In the genomic region with DNA sequence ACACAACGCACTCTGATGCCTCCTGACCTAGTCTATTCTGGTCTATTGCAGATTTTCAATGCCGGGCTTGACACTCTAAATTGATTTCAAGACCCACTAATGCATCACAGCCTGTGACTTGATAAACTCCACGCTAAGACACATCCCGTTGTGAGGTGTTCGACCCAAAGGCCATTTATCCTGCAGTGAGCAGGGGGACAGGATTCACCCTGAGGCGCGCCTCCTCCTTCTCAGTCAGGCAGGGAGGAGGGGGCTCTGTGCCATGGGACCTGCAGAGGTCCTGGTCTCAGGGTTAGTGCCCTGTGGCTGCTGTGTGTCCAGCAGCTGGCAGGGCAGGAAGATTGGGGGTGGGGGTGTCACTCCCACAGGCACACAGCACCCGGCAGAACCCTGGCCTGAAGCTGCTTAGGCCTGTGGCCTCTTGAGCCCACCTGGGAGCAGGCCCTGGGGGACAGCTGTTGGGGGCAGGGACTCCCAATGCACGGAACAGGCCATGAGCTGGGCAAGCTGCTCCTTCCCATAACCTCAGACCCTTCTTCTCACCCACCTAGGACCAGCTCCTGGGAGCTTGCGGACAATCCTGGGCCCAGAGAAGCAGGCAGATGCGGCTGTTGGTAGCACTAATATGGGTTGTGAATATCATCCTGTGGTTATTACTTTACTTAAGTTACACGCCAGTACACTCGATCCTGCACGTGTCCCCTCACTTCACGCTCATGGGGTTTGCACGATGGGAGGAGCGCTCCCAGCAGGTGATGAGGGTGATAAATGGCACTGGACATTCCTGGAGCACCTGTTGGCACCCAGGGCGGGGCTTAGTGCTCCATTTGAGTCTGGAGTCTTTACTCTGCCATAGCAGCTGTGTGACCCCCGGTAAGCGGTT, we compare ENCODE assay signal across 15 cellular contexts.
DNase-seq lines count a peak whose midpoint lies in the region; ATAC-seq and TF ChIP-seq lines count a peak whose summit lies in the region.
"Had no signal": no experiment of that assay in that cellular context is flagged by ENCODE, and none has a peak within 500 bp of the region (broad histone marks: within the 10 kb centered on the region; RNA-seq: fewer than 3 reads in every experiment).

No MANE protein-coding gene starts in this region.

- H3K4me3 ChIP-seq in right atrium auricular region (no peak overlapping the region), heart right ventricle (no peak overlapping the region), coronary artery (no peak overlapping the region), neural progenitor cell (no peak overlapping the region), stomach (no peak overlapping the region), mucosa of descending colon (no peak overlapping the region), hepatocyte (no peak overlapping the region), psoas muscle (no peak overlapping the region)
- H3K4me3 ChIP-seq: GM12878, GM23338 had no signal

- no peaks in the 10 kb centered on the region for H3K36me3 Mint-ChIP-seq in neural progenitor cell

- H3K4me3 Mint-ChIP-seq in neural progenitor cell: no peak overlapping the region
- H3K4me3 Mint-ChIP-seq: CD4-positive, alpha-beta T cell; GM23338; H9 had no signal

- TF ChIP-seq POLR2A in stomach (IDR thresholded peaks at IDR 0.05): no peak

- no peak overlapping the region for H3K9ac ChIP-seq in neural progenitor cell

- H3K9me2 ChIP-seq in hepatocyte (replicated peaks; ENCODE audit: insufficient read depth): no peaks in the 10 kb centered on the region

- H3K27ac ChIP-seq in right atrium auricular region (no peak overlapping the region), heart right ventricle (no peak overlapping the region), coronary artery (no peak overlapping the region), neural progenitor cell (no peak overlapping the region), stomach (no peak overlapping the region), hepatocyte (no peak overlapping the region), psoas muscle (no peak overlapping the region)

- intact Hi-C loops in heart right ventricle (cut with DNase I) (no loop called here), stomach (cut with DNase I; ENCODE audit: low total_unique reads) (no loop called here), mucosa of descending colon (cut with DNase I, micrococcal nuclease) (no loop called here), psoas muscle (cut with DNase I) (no loop called here)

- no peak overlapping the region for H3K4me2 ChIP-seq in neural progenitor cell
- H3K4me2 ChIP-seq in hepatocyte: no peak overlapping the region
- H3K4me2 ChIP-seq: GM23338 had no signal

- ATAC-seq in heart right ventricle (no peak), mucosa of descending colon (no peak), psoas muscle (no peak)
- ATAC-seq: GM12878, GM23338 had no signal

- 86% methylated on average over 20 of the region's 20 CpGs for WGBS in heart right ventricle, 2 donors
- WGBS in stomach, 5 donors: 80 to 83% (median 82%) methylated on average over 18 to 20 of the region's 20 CpGs
- 90% methylated on average over 20 of the region's 20 CpGs for WGBS in hepatocyte (ENCODE audit: low lambda C conversion rate, missing lambda C conversion rate)
- WGBS in psoas muscle, 3 donors: 63 to 75% (median 65%) methylated on average over 20 of the region's 20 CpGs

- peaks cover 11% of the 10 kb centered on the region for H3K27me3 Mint-ChIP-seq in neural progenitor cell (ENCODE audit: insufficient read depth, low read depth)

- peak overlapping the region; percentile 10 for H3K27ac Mint-ChIP-seq in neural progenitor cell
- H3K27ac Mint-ChIP-seq: CD4-positive, alpha-beta T cell had no signal

- TF ChIP-seq EP300 in stomach (IDR thresholded peaks at IDR 0.05): no peak

- H3K4me1 ChIP-seq in right atrium auricular region (peaks cover 0 to 6% of the 10 kb centered on the region in 2 donors), heart right ventricle (no peaks in the 10 kb centered on the region), neural progenitor cell (peaks cover 12% of the 10 kb centered on the region), stomach (no peaks in the 10 kb centered on the region), mucosa of descending colon (ENCODE audit: low read depth) (no peaks in the 10 kb centered on the region), hepatocyte (ENCODE audit: insufficient read depth) (no peaks in the 10 kb centered on the region), psoas muscle (no peaks in the 10 kb centered on the region)

- H3K9me3 Mint-ChIP-seq in neural progenitor cell: peaks cover 3% of the 10 kb centered on the region
- H3K9me3 Mint-ChIP-seq: CD4-positive, alpha-beta T cell; GM23338; H9 had no signal

- H2AFZ ChIP-seq in neural progenitor cell (replicated peaks) (no peak overlapping the region), hepatocyte (no peak overlapping the region)
- H2AFZ ChIP-seq: GM23338 had no signal

- H3K4me1 Mint-ChIP-seq in neural progenitor cell: peaks cover 37% of the 10 kb centered on the region
- H3K4me1 Mint-ChIP-seq: GM23338 had no signal

- H3K36me3 ChIP-seq in right atrium auricular region (no peaks in the 10 kb centered on the region), heart right ventricle (no peaks in the 10 kb centered on the region), neural progenitor cell (no peaks in the 10 kb centered on the region), stomach (no peaks in the 10 kb centered on the region), mucosa of descending colon (ENCODE audit: low read depth) (no peaks in the 10 kb centered on the region), hepatocyte (replicated peaks; ENCODE audit: insufficient read depth, low read depth) (no peaks in the 10 kb centered on the region), psoas muscle (ENCODE audit: insufficient read depth in 1 of 2, low read depth in 1 of 2) (no peaks in the 10 kb centered on the region)

- H3K27me3 ChIP-seq in right atrium auricular region: no peaks in the 10 kb centered on the region
- peaks cover 0 to 34% (median 7%) of the 10 kb centered on the region in 7 donors for H3K27me3 ChIP-seq in heart right ventricle
- H3K27me3 ChIP-seq in neural progenitor cell: no peaks in the 10 kb centered on the region
- H3K27me3 ChIP-seq in stomach: peaks cover 0 to 46% (median 0%) of the 10 kb centered on the region in 3 donors
- no peaks in the 10 kb centered on the region for H3K27me3 ChIP-seq in hepatocyte
- H3K27me3 ChIP-seq in psoas muscle (ENCODE audit: insufficient read depth in 3 of 3, low read length in 2 of 3): peaks cover 0 to 11% (median 7%) of the 10 kb centered on the region in 3 donors

- no peaks in the 10 kb centered on the region for H4K20me1 ChIP-seq in neural progenitor cell (ENCODE audit: low read depth)
- no peaks in the 10 kb centered on the region for H4K20me1 ChIP-seq in hepatocyte (ENCODE audit: insufficient read depth, poor library complexity, severe bottlenecking)

- no peaks in the 10 kb centered on the region for H3K79me2 ChIP-seq in neural progenitor cell (ENCODE audit: low read depth)
- H3K79me2 ChIP-seq in hepatocyte: no peaks in the 10 kb centered on the region

- H3K9me3 ChIP-seq in right atrium auricular region (no peaks in the 10 kb centered on the region), heart right ventricle (no peaks in the 10 kb centered on the region), neural progenitor cell (ENCODE audit: low read depth) (no peaks in the 10 kb centered on the region), stomach (no peaks in the 10 kb centered on the region), mucosa of descending colon (no peaks in the 10 kb centered on the region), hepatocyte (ENCODE audit: low read depth) (no peaks in the 10 kb centered on the region), psoas muscle (no peaks in the 10 kb centered on the region)

- no peaks in the 10 kb centered on the region for H3F3A ChIP-seq in neural progenitor cell (ENCODE audit: low read depth)

- DNase-seq in right atrium auricular region (ENCODE audit: low spot score) (peak; percentile 30), heart right ventricle (no peak), coronary artery (ENCODE audit: low spot score) (peak; percentile 45), neural progenitor cell (ENCODE audit: low spot score) (no peak), stomach (peak; percentile 11), mucosa of descending colon (no peak), hepatocyte (ENCODE audit: low spot score) (no peak), psoas muscle (no peak)
- DNase-seq: ACHN, C1 segment of cervical spinal cord, DMS79, H9 had no signal

- no peak for TF ChIP-seq CTCF in right atrium auricular region (IDR thresholded peaks at IDR 0.05)
- no peak for TF ChIP-seq CTCF in heart right ventricle (IDR thresholded peaks at IDR 0.05)
- TF ChIP-seq CTCF in coronary artery (IDR thresholded peaks at IDR 0.05): no peak
- no peak for TF ChIP-seq CTCF in neural progenitor cell (IDR thresholded peaks at IDR 0.05)
- no peak for TF ChIP-seq CTCF in stomach (IDR thresholded peaks at IDR 0.05)
- TF ChIP-seq CTCF in mucosa of descending colon (IDR thresholded peaks at IDR 0.05): no peak
- no peak for TF ChIP-seq CTCF in hepatocyte (IDR thresholded peaks at IDR 0.05; ENCODE audit: poor library complexity)
- TF ChIP-seq CTCF in psoas muscle (IDR thresholded peaks at IDR 0.05): no peak

Comparison
In these comparisons a context has a peak if more than half of its experiments do, and no peak if none do; other contexts are left out.
1. DNase-seq: peak in right atrium auricular region (single experiment), coronary artery (single experiment) and stomach (single experiment); none in heart right ventricle (0 of 2), neural progenitor cell (single experiment), mucosa of descending colon (0 of 3), hepatocyte (single experiment) and psoas muscle (0 of 2).